Comparison of ENCODE assay signal across 8 cellular contexts in the genomic region with DNA sequence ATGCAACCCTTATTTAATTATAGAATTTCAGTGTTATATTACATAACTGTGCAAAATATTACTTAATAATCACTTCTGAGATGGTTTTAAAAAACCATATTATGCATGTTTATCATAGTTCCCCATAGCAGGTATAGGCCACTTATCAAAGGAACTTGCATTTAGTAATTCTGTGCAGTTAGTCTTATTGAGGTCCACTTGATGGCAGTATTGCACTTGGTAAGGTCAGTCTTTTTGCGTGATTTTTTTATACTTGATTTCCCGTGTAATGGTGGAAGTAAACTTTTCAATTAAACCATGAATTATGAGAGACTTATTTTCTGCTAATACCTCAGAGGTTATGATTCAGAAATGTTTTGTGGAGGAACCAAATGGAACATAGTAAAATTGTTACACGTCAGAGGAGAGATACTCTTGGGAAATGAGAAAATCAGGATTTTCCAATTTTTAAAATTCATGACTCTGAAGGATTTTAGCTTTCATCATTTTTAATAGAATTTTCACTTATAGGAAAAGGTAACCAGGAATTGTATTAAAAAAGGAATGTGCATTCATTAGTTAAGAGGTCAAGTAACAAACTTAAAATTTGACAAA.
A peak's percentile ranks its signal among the peaks of the same experiment; 100 is the strongest.
DNase-seq lines count a peak whose midpoint lies in the region; ATAC-seq, FAIRE-seq and TF ChIP-seq lines count a peak whose summit lies in the region.

No MANE protein-coding gene starts in this region.

- H3K36me3 ChIP-seq in HepG2 (replicated peaks in 1 of 2; ENCODE audit: control insufficient read depth in 1 of 2, insufficient read depth in 2 of 2, low read length in 2 of 2), result no peaks in the 10 kb centered on the region

- H3K79me2 ChIP-seq in HepG2 (ENCODE audit: insufficient read depth, low read length), result no peaks in the 10 kb centered on the region

- WGBS in HepG2 (ENCODE audit: low lambda C conversion rate), result 22% methylated on average over 3 of the region's 3 CpGs

- in situ Hi-C loops in astrocyte of the cerebellum (cut with HindIII; ENCODE audit: low sequenced_read_pairs), result no loop called here
- in situ Hi-C loops in HepG2 (cut with HindIII; ENCODE audit: extremely low pct_ligation_motif_present, low pct_unique_long_range_greater_than_20kb), result no loop called here

- intact Hi-C loops in HepG2 (cut with micrococcal nuclease; ENCODE audit: unreplicated experiment), result no loop called here

- TF ChIP-seq CTCF in AG09319 (IDR thresholded peaks at IDR 0.05; ENCODE audit: low read depth, low read length) (peak; percentile 56), astrocyte of the cerebellum (IDR thresholded peaks at IDR 0.05; ENCODE audit: low read depth, low read length, missing control alignments) (peak; percentile 48), HepG2 (CRISPR knock-in tag; IDR thresholded peaks at IDR 0.05) (peak; percentile 56)

- H3K4me3 ChIP-seq in astrocyte of the cerebellum (ENCODE audit: low read depth, low read length), result no peak overlapping the region
- H3K4me3 ChIP-seq in HepG2 (replicated peaks in 1 of 3; ENCODE audit: insufficient read depth in 1 of 3, low read depth in 2 of 3, low read length in 3 of 3), result no peak overlapping the region

- no peak overlapping the region for H3K9ac ChIP-seq in HepG2 (ENCODE audit: insufficient read depth, low read depth, low read length)

- no TSS peak for BruUV-seq in HepG2 (replicated peaks; lab: Mats Ljungman, UMichigan)

- CTCF ChIA-PET in HepG2 (lab: Yijun Ruan, JAX; ENCODE audit: low intra/inter-chr PET ratio, low total read pairs), result no interaction called here

- H3K9me3 ChIP-seq in HepG2 (ENCODE audit: low read length), result no peaks in the 10 kb centered on the region

- H3K4me2 ChIP-seq in HepG2 (ENCODE audit: low read depth, low read length), result no peak overlapping the region

- H3K27me3 ChIP-seq in HepG2 (ENCODE audit: control insufficient read depth in 1 of 2, insufficient read depth in 2 of 2, low read length in 2 of 2), result no peaks in the 10 kb centered on the region; a peak in 1 of 5 replicates

- no peak overlapping the region for H3K27ac ChIP-seq in HepG2 (ENCODE audit: extremely low read length, insufficient read depth, low read length)

- no peak overlapping the region for H2AFZ ChIP-seq in HepG2 (ENCODE audit: low read length)

- no peak for TF ChIP-seq EP300 in HepG2 (IDR thresholded peaks at IDR 0.05; ENCODE audit: low read depth in 2 of 2, low read length in 2 of 2)
- TF ChIP-seq EP300 in HepG2 (CRISPR knock-in tag; IDR thresholded peaks at IDR 0.05; ENCODE audit: borderline replicate concordance), result no peak

- H4K20me1 ChIP-seq in HepG2 (ENCODE audit: insufficient read depth, low read length), result no peaks in the 10 kb centered on the region

- POLR2A ChIA-PET in HepG2 (lab: Yijun Ruan, JAX), result no interaction called here

- FAIRE-seq in GM19239 (lab: Jason Lieb, UNC), result peak; percentile 28
- FAIRE-seq in HepG2 (lab: Jason Lieb, UNC), result no peak

- no peak for TF ChIP-seq POLR2A in HepG2 (IDR thresholded peaks at IDR 0.05; ENCODE audit: insufficient read depth in 1 of 2, low read depth in 2 of 2, low read length in 2 of 2)

- no peak for TF ChIP-seq RAD21 in HepG2 (CRISPR knock-in tag; IDR thresholded peaks at IDR 0.05)

- peak; percentile 60; the same call in 2 of the 3 replicates for ATAC-seq in HepG2

- DNase-seq in AG09319 (ENCODE audit: extremely low read depth, low read depth) (peak; percentile 14), GM19239 (ENCODE audit: insufficient read length, low spot score) (no peak), NCI-H1694 treated with DMSO at 0.1 percent for 48 hours (lab: John Stamatoyannopoulos, UW) (peak; percentile 40), astrocyte of the cerebellum (ENCODE audit: low read depth) (peak; percentile 63), HepG2 (ENCODE audit: low spot score) (peak; percentile 45), GOT3 (lab: John Stamatoyannopoulos, UW) (no peak)
- DNase-seq in activated CD4-positive, CD25-positive, alpha-beta regulatory T cell (lab: John Stamatoyannopoulos, UW), result no peak
- no peak for DNase-seq in stimulated activated CD4-positive, alpha-beta T cell treated with anti-CD3 and anti-CD28 coated beads, Interleukin-15, amount 100 ng/mL, for 24 hours

- no peaks in the 10 kb centered on the region for H3K4me1 ChIP-seq in HepG2 (ENCODE audit: insufficient read depth, low read length)

TF ChIP-seq in HepG2, 621 proteins besides CTCF, POLR2A, EP300 and RAD21:
- TF ChIP-seq ZNF160 (CRISPR knock-in tag; IDR thresholded peaks at IDR 0.05) (no peak), STAG1 (CRISPR knock-in tag; IDR thresholded peaks at IDR 0.05) (peak; percentile 68), SMC3 (IDR thresholded peaks at IDR 0.05; ENCODE audit: low read length) (0 out of 2 replicates have a peak, but pooled peaks have one; percentile 17)

Comparison
In these comparisons a context has a peak if more than half of its experiments do, and no peak if none do; other contexts are left out.
1. DNase-seq: peak in AG09319 (single experiment), NCI-H1694 treated with DMSO at 0.1 percent for 48 hours (single experiment), astrocyte of the cerebellum (single experiment) and HepG2 (single experiment); none in GM19239 (single experiment), GOT3 (single experiment), activated CD4-positive, CD25-positive, alpha-beta regulatory T cell (0 of 4) and stimulated activated CD4-positive, alpha-beta T cell treated with anti-CD3 and anti-CD28 coated beads, Interleukin-15, amount 100 ng/mL, for 24 hours (single experiment).
2. Peak in every context shown above with its lines, with median percentiles within 50 percentile points of each other: CTCF ChIP-seq.